8 cellular contexts compared by ENCODE assay signal in the genomic region with DNA sequence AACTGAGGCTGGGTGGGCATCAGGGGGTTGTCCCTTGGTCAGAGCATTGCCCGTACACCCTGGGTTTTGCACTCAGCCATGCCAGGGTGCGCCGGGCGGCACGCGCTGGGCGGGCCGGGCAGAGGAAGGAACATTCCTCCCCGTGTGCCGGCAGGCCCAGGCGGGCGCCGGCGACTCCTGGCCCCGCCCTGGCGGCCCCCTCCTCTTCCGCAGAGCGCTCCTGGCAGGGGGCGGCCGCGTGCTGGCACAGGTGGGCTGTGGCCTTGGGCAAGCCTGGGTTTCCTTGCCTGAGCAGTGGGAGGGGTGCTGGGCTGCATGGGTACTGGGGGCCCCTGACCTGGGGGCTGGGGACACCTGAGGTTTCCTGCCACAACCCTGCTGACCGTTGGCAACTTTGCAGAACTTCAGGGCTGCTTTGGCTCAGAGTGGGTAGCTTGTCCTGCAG. TPM values are rescaled to one million over a fixed set of nuclear protein-coding genes. Genes with fewer than 3 reads are reported as not detected.
DNase-seq lines count a peak whose midpoint lies in the region; ATAC-seq and TF ChIP-seq lines count a peak whose summit lies in the region.

No MANE protein-coding gene starts in this region.

- no peaks in the 10 kb centered on the region for H3K9me3 Mint-ChIP-seq in CD4-positive, alpha-beta T cell
- no peaks in the 10 kb centered on the region for H3K9me3 Mint-ChIP-seq in naive B cell

- H3K4me1 Mint-ChIP-seq in CD4-positive, alpha-beta T cell (ENCODE audit: low read depth): peaks cover 56% of the 10 kb centered on the region
- peaks cover 38 to 70% (median 53%) of the 10 kb centered on the region in 3 donors for H3K4me1 Mint-ChIP-seq in naive B cell

- H3K27me3 Mint-ChIP-seq in CD4-positive, alpha-beta T cell: no peaks in the 10 kb centered on the region
- no peaks in the 10 kb centered on the region for H3K27me3 Mint-ChIP-seq in naive B cell

- ATAC-seq in CD4-positive, alpha-beta T cell (ENCODE audit: poor library complexity): no peak
- no peak for ATAC-seq in naive B cell (ENCODE audit: low read depth in 2 of 2)
- ATAC-seq in GM18873 (IDR thresholded peaks at IDR 0.05; ENCODE audit: low FRiP score, unreplicated experiment): no peak

- H3K36me3 Mint-ChIP-seq in CD4-positive, alpha-beta T cell (ENCODE audit: low read depth): peaks cover 60% of the 10 kb centered on the region
- peaks cover 0 to 13% of the 10 kb centered on the region in 2 donors for H3K36me3 Mint-ChIP-seq in naive B cell

- intact Hi-C loops in CD4-positive, alpha-beta T cell (cut with DNase I, micrococcal nuclease): loop anchor here (5.0 to 10.0 kb wide), 4 partner anchors 46 to 1289 kb away; a partner anchor contains a TSS
- intact Hi-C loops in breast epithelium (cut with DNase I; ENCODE audit: low total_unique reads): no loop called here

- peaks cover 30 to 52% of the 10 kb centered on the region in 2 donors for H3K4me1 ChIP-seq in breast epithelium

- H3K4me3 Mint-ChIP-seq in CD4-positive, alpha-beta T cell: peak overlapping the region; percentile 95
- peak overlapping the region; percentile 91 to 98 (median 94) for H3K4me3 Mint-ChIP-seq in naive B cell

- no peak for DNase-seq in CD4-positive, alpha-beta T cell
- peak; percentile 91 to 93 for DNase-seq in NCI-H2081 (lab: John Stamatoyannopoulos, UW)
- peak in 1 of 2 donors; percentile 74 for DNase-seq in breast epithelium (ENCODE audit: low spot score in 2 of 2)
- no peak for DNase-seq in naive B cell
- DNase-seq in A172 (ENCODE audit: low spot score): no peak
- DNase-seq in RKO (ENCODE audit: low spot score): no peak
- DNase-seq in stimulated activated CD4-positive, alpha-beta T cell treated with anti-CD3 and anti-CD28 coated beads, Interleukin-15, amount 100 ng/mL, for 24 hours: no peak

- peak overlapping the region; percentile 88 for H3K27ac ChIP-seq in CD4-positive, alpha-beta T cell (ENCODE audit: low read depth, low read length)
- peak overlapping the region; percentile 79 to 81 for H3K27ac ChIP-seq in breast epithelium

- peak overlapping the region; percentile 96 for H3K27ac Mint-ChIP-seq in CD4-positive, alpha-beta T cell
- peak overlapping the region in 3 of 6 donors; percentile 21 to 96 (median 95) for H3K27ac Mint-ChIP-seq in naive B cell

- POLR2A ChIA-PET in CD4-positive, alpha-beta T cell (lab: Charles Lee): interaction anchor here (0.8 to 12.9 kb wide), 3 partner anchors 13 to 32 kb away, joined by 3 to 218 read pairs (median 3); a partner anchor contains a TSS

- TF ChIP-seq POLR2A in breast epithelium (IDR thresholded peaks at IDR 0.05): no peak

- no peaks in the 10 kb centered on the region for H3K36me3 ChIP-seq in breast epithelium

- TF ChIP-seq CTCF in CD4-positive, alpha-beta T cell (IDR thresholded peaks at IDR 0.05): no peak
- TF ChIP-seq CTCF in breast epithelium (IDR thresholded peaks at IDR 0.05): no peak

- H3K9me3 ChIP-seq in CD4-positive, alpha-beta T cell (ENCODE audit: control insufficient read depth, low read length): no peaks in the 10 kb centered on the region
- H3K9me3 ChIP-seq in breast epithelium: no peaks in the 10 kb centered on the region

- CTCF ChIA-PET in CD4-positive, alpha-beta T cell (lab: Charles Lee): interaction anchor here (1.5 kb wide), 1 partner anchor 55 kb away, joined by 5 read pairs; no protein-coding TSS in a partner anchor

- no peaks in the 10 kb centered on the region for H3K27me3 ChIP-seq in CD4-positive, alpha-beta T cell (ENCODE audit: control insufficient read depth, insufficient read depth, low read length)
- H3K27me3 ChIP-seq in breast epithelium: no peaks in the 10 kb centered on the region

- peak overlapping the region; percentile 50 to 85 (median 63) for H3K4me3 ChIP-seq in breast epithelium

RNA-seq across cellular contexts. Expression of a gene that starts 3.9 kb away (rescaled TPM):
- total RNA-seq in CD4-positive, alpha-beta T cell: 10 to 100 TPM; 96.7 to 99.8 TPM
- 10 to 100 TPM in 1 of 3 donors, 1 to 10 TPM in 2; 5.0 to 16.4 (median 9.1) TPM for total RNA-seq in breast epithelium
- polyA plus RNA-seq in naive B cell (ENCODE audit: low read depth in 6 of 6): 1 to 10 TPM in 5 of 6 donors, under 1 TPM in 1; 0.59 to 4.0 (median 2.2) TPM
- 21.2 and 32.5 TPM in 2 replicates for total RNA-seq in A172 (2014; rRNA removed; shearing (Covaris generic))

RNA-seq across cellular contexts. Expression of a gene that starts 31.8 kb away (rescaled TPM):
- 10 to 100 TPM; 24.1 to 24.5 TPM for total RNA-seq in CD4-positive, alpha-beta T cell
- 10 to 100 TPM; 20.8 to 36.4 (median 28.4) TPM for total RNA-seq in breast epithelium
- 10 to 100 TPM; 17.7 to 29.3 (median 20.6) TPM for polyA plus RNA-seq in naive B cell (ENCODE audit: low read depth in 6 of 6)
- 69.2 and 87.9 TPM in 2 replicates for total RNA-seq in A172 (2014; rRNA removed; shearing (Covaris generic))

RNA-seq across cellular contexts. Expression of a gene that starts 35.3 kb away (rescaled TPM):
- total RNA-seq in CD4-positive, alpha-beta T cell: 1 to 10 TPM; 4.3 to 5.6 TPM
- total RNA-seq in breast epithelium: 10 to 100 TPM; 13.4 to 22.7 (median 13.8) TPM
- polyA plus RNA-seq in naive B cell (ENCODE audit: low read depth in 6 of 6): 1 to 10 TPM in 4 of 6 donors, under 1 TPM in 1, not detected in 1; 0.36 to 1.7 (median 1.3) TPM
- total RNA-seq in A172 (2014; rRNA removed; shearing (Covaris generic)): 26.1 and 35.5 TPM in 2 replicates

RNA-seq across cellular contexts. Expression of a gene that starts 47.3 kb away (rescaled TPM):
- not detected for total RNA-seq in CD4-positive, alpha-beta T cell
- total RNA-seq in breast epithelium: not detected
- not detected for polyA plus RNA-seq in naive B cell (ENCODE audit: low read depth in 6 of 6)
- total RNA-seq in A172 (2014; rRNA removed; shearing (Covaris generic)): not detected in 2 replicates

Comparison
In these comparisons a context has a peak if more than half of its experiments do, and no peak if none do; other contexts are left out.
1. DNase-seq: peak in NCI-H2081 (2 of 2); none in CD4-positive, alpha-beta T cell (0 of 10), naive B cell (single experiment), A172 (single experiment), RKO (single experiment) and stimulated activated CD4-positive, alpha-beta T cell treated with anti-CD3 and anti-CD28 coated beads, Interleukin-15, amount 100 ng/mL, for 24 hours (single experiment).